11 cellular contexts compared by ENCODE assay signal in the genomic region with DNA sequence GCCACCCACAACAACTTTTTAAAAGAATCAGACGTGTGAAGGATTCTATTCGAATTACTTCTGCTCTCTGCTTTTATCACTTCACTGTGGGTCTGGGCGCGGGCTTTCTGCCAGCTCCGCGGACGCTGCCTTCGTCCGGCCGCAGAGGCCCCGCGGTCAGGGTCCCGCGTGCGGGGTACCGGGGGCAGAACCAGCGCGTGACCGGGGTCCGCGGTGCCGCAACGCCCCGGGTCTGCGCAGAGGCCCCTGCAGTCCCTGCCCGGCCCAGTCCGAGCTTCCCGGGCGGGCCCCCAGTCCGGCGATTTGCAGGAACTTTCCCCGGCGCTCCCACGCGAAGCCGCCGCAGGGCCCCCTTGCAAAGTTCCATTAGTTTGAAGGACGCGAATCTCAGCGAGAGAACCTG. TPM values are rescaled to one million over a fixed set of nuclear protein-coding genes. Genes with fewer than 3 reads are reported as not detected.
DNase-seq lines count a peak whose midpoint lies in the region; ATAC-seq and TF ChIP-seq lines count a peak whose summit lies in the region.
"Had no signal": no experiment of that assay in that cellular context is flagged by ENCODE, and none has a peak within 500 bp of the region (broad histone marks: within the 10 kb centered on the region; RNA-seq: fewer than 3 reads in every experiment).

No MANE protein-coding gene starts in this region.

- no peak for TF ChIP-seq CTCF in AG09309 (IDR thresholded peaks at IDR 0.05; ENCODE audit: control insufficient read depth, insufficient read depth, low read depth, low read length, missing control alignments)
- no peak for TF ChIP-seq CTCF in foreskin fibroblast (IDR thresholded peaks at IDR 0.05; ENCODE audit: low read depth, low read length)

- no peak overlapping the region for H3K27ac Mint-ChIP-seq in T-helper 17 cell

- H3K4me3 ChIP-seq in AG09309 (ENCODE audit: control insufficient read depth, low read depth, low read length) (peak overlapping the region; percentile 85), foreskin fibroblast (ENCODE audit: low read depth in 1 of 2, low read length in 2 of 2) (peak overlapping the region; percentile 57 to 60), neuron (ENCODE audit: low read length) (peak overlapping the region; percentile 53)

- ATAC-seq in T-helper 17 cell: no peak
- no peak for ATAC-seq in GM18498 (IDR thresholded peaks at IDR 0.05; ENCODE audit: unreplicated experiment)

- H3K4me1 Mint-ChIP-seq in T-helper 17 cell: peaks cover 21% of the 10 kb centered on the region

- H3K4me1 ChIP-seq in neuron (ENCODE audit: insufficient read depth, low read length): peaks cover 25% of the 10 kb centered on the region

- H3K27me3 ChIP-seq in neuron (ENCODE audit: insufficient read depth, low read length): no peaks in the 10 kb centered on the region

- H2AFZ ChIP-seq in neuron (ENCODE audit: low read depth, low read length): peak overlapping the region; percentile 86

- H3K36me3 ChIP-seq in neuron (ENCODE audit: insufficient read depth, low read length): no peaks in the 10 kb centered on the region
- H3K36me3 ChIP-seq: neutrophil had no signal

- peaks cover 56% of the 10 kb centered on the region for H3K27me3 Mint-ChIP-seq in T-helper 17 cell

- no peaks in the 10 kb centered on the region for H3K9me3 ChIP-seq in T-helper 17 cell (ENCODE audit: control insufficient read depth, low read length, poor library complexity, severe bottlenecking)
- H3K9me3 ChIP-seq in neuron (ENCODE audit: low read length): no peaks in the 10 kb centered on the region
- H3K9me3 ChIP-seq: neutrophil had no signal

- peak overlapping the region; percentile 69 for H3K4me3 Mint-ChIP-seq in T-helper 17 cell

- H3K36me3 Mint-ChIP-seq in T-helper 17 cell (ENCODE audit: low read depth): no peaks in the 10 kb centered on the region

- DNase-seq in AG09309 (ENCODE audit: low read depth) (no peak), T-helper 17 cell (no peak), foreskin fibroblast (peak in 1 of 2 donors; percentile 37), NCI-H2227 treated with DMSO at 0.1 percent for 48 hours (lab: John Stamatoyannopoulos, UW) (no peak), NCI-H82 (lab: John Stamatoyannopoulos, UW) (no peak), cerebellar cortex (ENCODE audit: low spot score) (no peak)
- DNase-seq: NCI-H1694 had no signal

RNA-seq across cellular contexts. Expression of a gene that starts 0.5 kb away (rescaled TPM):
- under 1 TPM; 0.30 to 0.55 TPM for total RNA-seq in T-helper 17 cell
- total RNA-seq: activated CD8-positive, alpha-beta memory T cell treated with anti-CD3 and anti-CD28 coated beads for 36 hours had no signal

RNA-seq across cellular contexts. Expression of a gene that starts 6.4 kb away (rescaled TPM):
- total RNA-seq in T-helper 17 cell: not detected
- total RNA-seq: activated CD8-positive, alpha-beta memory T cell treated with anti-CD3 and anti-CD28 coated beads for 36 hours had no signal
